Comparison of ENCODE assay signal across 6 cellular contexts in genomic region chr7:151038951-151039849, GRCh38. TPM values are rescaled to one million over a fixed set of nuclear protein-coding genes. Genes with fewer than 3 reads are reported as not detected.
A peak's percentile ranks its signal among the peaks of the same experiment; 100 is the strongest.
DNase-seq lines count a peak whose midpoint lies in the region; ATAC-seq, FAIRE-seq and TF ChIP-seq lines count a peak whose summit lies in the region.

No MANE protein-coding gene starts in this region.

- 40% methylated on average over 2 of the region's 12 CpGs; no CpG with 5 or more reads in 1 of the 2 experiments for WGBS in IMR-90 (ENCODE audit: extremely low coverage in 2 of 2, insufficient read length in 1 of 2), 2 experiments
- WGBS in testis, 2 donors, result 31 to 41% methylated on average over 8 to 12 of the region's 12 CpGs

- H3K4me1 ChIP-seq in IMR-90 (ENCODE audit: control insufficient read depth, insufficient read depth, low read length), result peaks cover 17% of the 10 kb centered on the region
- H3K4me1 ChIP-seq in kidney (ENCODE audit: control insufficient read depth in 1 of 2, insufficient read depth in 1 of 2, low read depth in 1 of 2, low read length in 2 of 2), result peaks cover 0 to 9% of the 10 kb centered on the region in 2 donors
- H3K4me1 ChIP-seq in testis, result peaks cover 19% of the 10 kb centered on the region

- H3K4me3 ChIP-seq in AG10803 (ENCODE audit: low read length), result no peak overlapping the region
- no peak overlapping the region for H3K4me3 ChIP-seq in IMR-90 (ENCODE audit: insufficient read depth, low read depth, low read length)
- no peak overlapping the region for H3K4me3 ChIP-seq in kidney (ENCODE audit: low read length in 2 of 2)
- no peak overlapping the region for H3K4me3 ChIP-seq in testis

- peak; percentile 13; the same call in 1 of the 2 replicates for TF ChIP-seq RAD21 in IMR-90 (IDR thresholded peaks at IDR 0.05; ENCODE audit: low read length)

- H3K27ac ChIP-seq in IMR-90 (ENCODE audit: insufficient read depth, low read length), result peak overlapping the region; percentile 24; the same call in 1 of the 2 replicates
- H3K27ac ChIP-seq in kidney (ENCODE audit: low read depth in 2 of 2, low read length in 2 of 2), result no peak overlapping the region
- H3K27ac ChIP-seq in testis, result peak overlapping the region; percentile 1 to 69

- dilution Hi-C loops in IMR-90 (cut with HindIII; ENCODE audit: low sequenced_read_pairs, unreplicated experiment), result no loop called here

- peak overlapping the region; percentile 77 for H3K4ac ChIP-seq in IMR-90 (ENCODE audit: low read depth, low read length)

- peak; percentile 88 for TF ChIP-seq POLR2A in IMR-90 (IDR thresholded peaks at IDR 0.05; ENCODE audit: low read depth, low read length)
- no peak for TF ChIP-seq POLR2A in testis (IDR thresholded peaks at IDR 0.05)

- no peaks in the 10 kb centered on the region for H3K9me3 ChIP-seq in IMR-90 (ENCODE audit: control insufficient read depth, insufficient read depth, low read length)
- H3K9me3 ChIP-seq in kidney (ENCODE audit: control insufficient read depth in 1 of 2, low read length in 2 of 2), result no peaks in the 10 kb centered on the region
- no peaks in the 10 kb centered on the region for H3K9me3 ChIP-seq in testis

- 0 out of 2 replicates have a peak overlapping the region, but pooled peaks have one; percentile 56 for H3K23ac ChIP-seq in IMR-90 (ENCODE audit: low read depth, low read length)

- H3K9me1 ChIP-seq in IMR-90 (ENCODE audit: insufficient read depth, low read length), result peaks cover 18% of the 10 kb centered on the region

- H3K4me2 ChIP-seq in IMR-90 (ENCODE audit: low read depth, low read length), result 0 out of 2 replicates have a peak overlapping the region, but pooled peaks have one; percentile 0

- H4K20me1 ChIP-seq in IMR-90 (ENCODE audit: insufficient read depth, low read length), result peaks cover 8% of the 10 kb centered on the region

- POLR2A ChIA-PET in IMR-90 (lab: Charles Lee; ENCODE audit: unreplicated experiment), result no interaction called here

- no TSS peak for BruUV-seq in IMR-90 (replicated peaks; lab: Mats Ljungman, UMichigan)

- peak overlapping the region; percentile 36 for H2AK5ac ChIP-seq in IMR-90 (ENCODE audit: low read depth, low read length)

- 0 out of 2 replicates have a peak overlapping the region, but pooled peaks have one; percentile 5 for H3K18ac ChIP-seq in IMR-90 (ENCODE audit: low read depth, low read length)

- intact Hi-C loops in IMR-90 (cut with micrococcal nuclease) (no loop called here), kidney (cut with DNase I) (no loop called here), testis (cut with DNase I; ENCODE audit: low total_unique reads) (no loop called here)

- no peak overlapping the region for H3K56ac ChIP-seq in IMR-90 (ENCODE audit: extremely low read depth, insufficient read depth, low read length)

- peak overlapping the region; percentile 92 for H2AK9ac ChIP-seq in IMR-90 (replicated peaks; ENCODE audit: low read depth, low read length, poor library complexity)

- peak overlapping the region; percentile 64 for H3K14ac ChIP-seq in IMR-90 (replicated peaks; ENCODE audit: low read depth, low read length)

- peak overlapping the region; percentile 16 to 61; a peak in 2 of 4 replicates for H4K8ac ChIP-seq in IMR-90 (ENCODE audit: low read depth in 2 of 2, low read length in 2 of 2)

- H2BK15ac ChIP-seq in IMR-90 (ENCODE audit: low read depth, low read length), result peak overlapping the region; percentile 21; the same call in 2 of the 3 replicates

- TF ChIP-seq CTCF in AG10803 (conservative IDR thresholded peaks at IDR 0.05; ENCODE audit: low read length) (no peak), IMR-90 (conservative IDR thresholded peaks at IDR 0.05; ENCODE audit: low read depth, low read length) (no peak), kidney (IDR thresholded peaks at IDR 0.05; ENCODE audit: borderline replicate concordance, extremely low read depth, insufficient read depth) (no peak), testis (IDR thresholded peaks at IDR 0.05) (no peak)

- H2BK120ac ChIP-seq in IMR-90 (ENCODE audit: low read depth, low read length), result peak overlapping the region; percentile 77

- H3K27me3 ChIP-seq in IMR-90 (ENCODE audit: control insufficient read depth, insufficient read depth, low read length) (no peaks in the 10 kb centered on the region), testis (no peaks in the 10 kb centered on the region)

- H2BK5ac ChIP-seq in IMR-90 (ENCODE audit: low read depth, low read length, poor library complexity, severe bottlenecking), result peak overlapping the region; percentile 69

- peak overlapping the region; percentile 10; the same call in 1 of the 2 replicates for H2BK20ac ChIP-seq in IMR-90 (ENCODE audit: low read depth, low read length)

- peak overlapping the region; percentile 72 for H4K91ac ChIP-seq in IMR-90 (ENCODE audit: insufficient read depth, low read depth, low read length)

- in situ Hi-C loops in IMR-90 (cut with MboI; ENCODE audit: low sequenced_read_pairs), result no loop called here

- no peak for FAIRE-seq in kidney (lab: Jason Lieb, UNC)

- H3K36me3 ChIP-seq in IMR-90 (ENCODE audit: control insufficient read depth, insufficient read depth, low read length) (peaks cover 37% of the 10 kb centered on the region), kidney (ENCODE audit: control insufficient read depth in 1 of 2, insufficient read depth in 2 of 2, low read length in 2 of 2) (peaks cover 10 to 13% of the 10 kb centered on the region in 2 donors), testis (ENCODE audit: low read depth, missing control alignments) (no peaks in the 10 kb centered on the region)

- peak overlapping the region; percentile 18; the same call in 1 of the 2 replicates for H3K9ac ChIP-seq in IMR-90 (ENCODE audit: low read depth, low read length)
- H3K9ac ChIP-seq in kidney (ENCODE audit: low read length in 2 of 2), result no peak overlapping the region

- peak; percentile 93 for ATAC-seq in IMR-90 (ENCODE audit: low read depth)

- H4K5ac ChIP-seq in IMR-90 (ENCODE audit: low read depth, low read length), result no peak overlapping the region

- DNase-seq in AG10803 (ENCODE audit: low read depth) (peak; percentile 79), IMR-90 (peak; percentile 91), activated T-cell treated with anti-CD3 and anti-CD28 coated beads for 48 hours (ENCODE audit: low read depth) (peak; percentile 78), kidney (peak; percentile 92), testis (peak; percentile 74), cerebellum (ENCODE audit: low spot score) (no peak)

- CTCF ChIA-PET in IMR-90 (lab: Yijun Ruan, JAX), result interaction anchor here (0.8 to 1.3 kb wide), 3 partner anchors 46 to 77 kb away, joined by 3 to 4 read pairs (median 3); no protein-coding TSS in a partner anchor

- peak overlapping the region; percentile 84 for H2AFZ ChIP-seq in IMR-90 (replicated peaks; ENCODE audit: low read length, poor library complexity)

- peaks cover 0 to 12% of the 10 kb centered on the region in 2 experiments; a peak in 1 of 4 replicates for H3K79me1 ChIP-seq in IMR-90 (ENCODE audit: low read depth in 1 of 2, low read length in 2 of 2)

TF ChIP-seq in IMR-90, 13 proteins besides CTCF, POLR2A, EP300 and RAD21 (continues in another document):
- TF ChIP-seq CHD1 (IDR thresholded peaks at IDR 0.05; ENCODE audit: low read depth, low read length), result 0 out of 2 replicates have a peak, but pooled peaks have one; percentile 43
- TF ChIP-seq SMC3 (IDR thresholded peaks at IDR 0.05; ENCODE audit: low read depth, low read length), result no peak
- TF ChIP-seq MAZ (IDR thresholded peaks at IDR 0.05; ENCODE audit: borderline replicate concordance, low read depth, low read length), result peak; percentile 77
- TF ChIP-seq NFE2L2 (IDR thresholded peaks at IDR 0.05; ENCODE audit: low read depth, low read length), result no peak

RNA-seq across cellular contexts. Expression of gene ASIC3, which starts 9.1 kb away (rescaled TPM):
- total RNA-seq in IMR-90 (2012; rRNA removed), result not detected in 2 replicates
- polyA plus RNA-seq in IMR-90 (2012; rRNA removed), result 0.70 and 0.74 TPM in 2 replicates
- 0.21 and 0.38 TPM in 2 replicates for polyA plus RNA-seq in IMR-90 (2012; cell fraction: cytosol; rRNA removed)
- 4.8 and 9.1 TPM in 2 replicates for polyA plus RNA-seq in IMR-90 (2012; cell fraction: nucleus; rRNA removed; ENCODE audit: low replicate concordance)
- 1.9 TPM for total RNA-seq in kidney
- 3.1 TPM for polyA plus RNA-seq in kidney (ENCODE audit: insufficient read depth, low read depth, low replicate concordance)
- total RNA-seq in testis, result 10 to 100 TPM; 27.5 to 37.9 TPM
- polyA plus RNA-seq in testis (ENCODE audit: insufficient read depth, low read depth, low replicate concordance), result 20.8 TPM
- 1.6 TPM for total RNA-seq in cerebellum

RNA-seq across cellular contexts. Expression of gene ABCB8, which starts 10.9 kb away (rescaled TPM):
- total RNA-seq in IMR-90 (2012; rRNA removed), result 14.7 and 16.3 TPM in 2 replicates
- 26.8 and 27.5 TPM in 2 replicates for polyA plus RNA-seq in IMR-90 (2012; rRNA removed)
- polyA plus RNA-seq in IMR-90 (2012; cell fraction: cytosol; rRNA removed), result 13.0 and 25.1 TPM in 2 replicates
- polyA plus RNA-seq in IMR-90 (2012; cell fraction: nucleus; rRNA removed; ENCODE audit: low replicate concordance), result 62.3 and 128 TPM in 2 replicates
- 36.0 TPM for total RNA-seq in kidney
- 34.3 TPM for polyA plus RNA-seq in kidney (ENCODE audit: insufficient read depth, low read depth, low replicate concordance)
- total RNA-seq in testis, result 10 to 100 TPM; 59.6 to 76.8 TPM
- 34.9 TPM for polyA plus RNA-seq in testis (ENCODE audit: insufficient read depth, low read depth, low replicate concordance)
- 35.3 TPM for total RNA-seq in cerebellum

RNA-seq across cellular contexts. Expression of gene ATG9B, which starts 14.9 kb away (rescaled TPM):
- 0.18 TPM in 1 of 2 replicates, not detected in the other for total RNA-seq in IMR-90 (2012; rRNA removed)
- 0.91 and 1.1 TPM in 2 replicates for polyA plus RNA-seq in IMR-90 (2012; rRNA removed)
- polyA plus RNA-seq in IMR-90 (2012; cell fraction: cytosol; rRNA removed), result 0.22 and 0.49 TPM in 2 replicates
- polyA plus RNA-seq in IMR-90 (2012; cell fraction: nucleus; rRNA removed; ENCODE audit: low replicate concordance), result 3.2 and 5.6 TPM in 2 replicates
- total RNA-seq in kidney, result 0.19 TPM
- 0.19 TPM for polyA plus RNA-seq in kidney (ENCODE audit: insufficient read depth, low read depth, low replicate concordance)
- total RNA-seq in testis, result 10 to 100 TPM; 14.9 to 29.7 TPM
- polyA plus RNA-seq in testis (ENCODE audit: insufficient read depth, low read depth, low replicate concordance), result 24.8 TPM
- 3.9 TPM for total RNA-seq in cerebellum

RNA-seq across cellular contexts. Expression of gene CDK5, which starts 18.5 kb away (rescaled TPM):
- total RNA-seq in IMR-90 (2012; rRNA removed) (22.4 and 24.7 TPM in 2 replicates), kidney (9.1 TPM), testis (10 to 100 TPM; 10.5 to 15.4 TPM), cerebellum (21.6 TPM)
- polyA plus RNA-seq in IMR-90 (2012; rRNA removed) (34.8 and 45.6 TPM in 2 replicates), kidney (ENCODE audit: insufficient read depth, low read depth, low replicate concordance) (21.5 TPM), testis (ENCODE audit: insufficient read depth, low read depth, low replicate concordance) (7.1 TPM)
- polyA plus RNA-seq in IMR-90 (2012; cell fraction: cytosol; rRNA removed), result 29.1 and 41.6 TPM in 2 replicates
- 16.0 and 19.1 TPM in 2 replicates for polyA plus RNA-seq in IMR-90 (2012; cell fraction: nucleus; rRNA removed; ENCODE audit: low replicate concordance)

RNA-seq across cellular contexts. Expression of gene SLC4A2, which starts 20.2 kb away (rescaled TPM):
- total RNA-seq in IMR-90 (2012; rRNA removed) (25.3 and 29.6 TPM in 2 replicates), kidney (104 TPM), testis (100 to 1,000 TPM; 147 to 153 TPM), cerebellum (15.8 TPM)
- polyA plus RNA-seq in IMR-90 (2012; rRNA removed) (91.0 and 112 TPM in 2 replicates), kidney (ENCODE audit: insufficient read depth, low read depth, low replicate concordance) (150 TPM), testis (ENCODE audit: insufficient read depth, low read depth, low replicate concordance) (68.9 TPM)
- polyA plus RNA-seq in IMR-90 (2012; cell fraction: cytosol; rRNA removed), result 70.2 and 89.3 TPM in 2 replicates
- polyA plus RNA-seq in IMR-90 (2012; cell fraction: nucleus; rRNA removed; ENCODE audit: low replicate concordance), result 205 and 510 TPM in 2 replicates

Comparison
In these comparisons a context has a peak if more than half of its experiments do, and no peak if none do; other contexts are left out.
1. H3K27ac ChIP-seq: peak in IMR-90 (single experiment) and testis (2 of 2); none in kidney (0 of 2).